In the genomic region with DNA sequence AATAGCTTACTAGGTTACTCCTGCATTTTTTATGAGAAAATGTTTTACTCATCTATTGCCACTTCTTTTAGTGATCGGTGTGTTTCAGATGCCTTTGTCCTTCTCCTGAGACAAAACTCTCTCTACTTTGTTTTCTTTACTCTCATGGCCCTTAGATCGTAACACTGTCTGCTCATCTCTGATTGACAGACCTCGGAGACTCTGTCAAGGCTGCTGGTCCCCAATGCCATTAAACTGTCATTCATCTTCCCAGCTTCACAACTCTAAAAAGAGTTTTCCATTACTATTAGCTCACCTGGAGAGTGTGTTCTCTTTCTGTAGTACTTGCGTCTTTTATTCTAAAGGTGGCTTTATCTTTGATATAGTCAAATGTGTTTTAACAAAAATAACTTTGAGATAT, we compare ENCODE assay signal across 32 cellular contexts.
"Had no signal": no experiment of that assay in that cellular context is flagged by ENCODE, and none has a peak within 500 bp of the region (broad histone marks: within the 10 kb centered on the region; RNA-seq: fewer than 3 reads in every experiment).

No MANE protein-coding gene starts in this region.

- H3K9me3 Mint-ChIP-seq: activated CD4-positive, alpha-beta T cell treated with anti-CD3 and anti-CD28 coated beads, Interleukin-2, amount 10 ng/mL, durations not matched to agents 7 days and 5 days; activated naive CD4-positive, alpha-beta T cell treated with anti-CD3 and anti-CD28 coated beads, Interleukin-2, amount 50 U/mL, for 24 hours; activated naive CD8-positive, alpha-beta T cell treated with anti-CD3 and anti-CD28 coated beads, Interleukin-2, amount 10 ng/mL, durations not matched to agents 7 days and 5 days; activated T-cell treated with anti-CD3 and anti-CD28 coated beads, Interleukin-2, amount 50 U/mL, for 24 hours; WTC11 had no signal

- H3K4me1 Mint-ChIP-seq: activated CD4-positive, alpha-beta T cell treated with anti-CD3 and anti-CD28 coated beads for 36 hours; activated CD4-positive, alpha-beta T cell treated with anti-CD3 and anti-CD28 coated beads, Interleukin-2, amount 10 ng/mL, durations not matched to agents 7 days and 5 days; activated naive CD4-positive, alpha-beta T cell treated with anti-CD3 and anti-CD28 coated beads, Interleukin-2, amount 50 U/mL, for 24 hours; activated naive CD8-positive, alpha-beta T cell treated with anti-CD3 and anti-CD28 coated beads, Interleukin-2, amount 10 ng/mL, durations not matched to agents 7 days and 5 days; WTC11 had no signal

- H3K4me1 ChIP-seq: ascending aorta, SJCRH30 had no signal

- H3K36me3 Mint-ChIP-seq: activated naive CD4-positive, alpha-beta T cell treated with anti-CD3 and anti-CD28 coated beads, Interleukin-2, amount 50 U/mL, for 24 hours; activated naive CD8-positive, alpha-beta T cell treated with anti-CD3 and anti-CD28 coated beads, Interleukin-2, amount 10 ng/mL, durations not matched to agents 7 days and 5 days; WTC11 had no signal

- DNase-seq: activated CD4-positive, alpha-beta T cell treated with anti-CD3 and anti-CD28 coated beads for 36 hours; activated CD4-positive, alpha-beta T cell treated with anti-CD3 and anti-CD28 coated beads, Interleukin-2, amount 10 ng/mL, durations not matched to agents 7 days and 5 days; activated CD4-positive, alpha-beta T cell treated with anti-CD3 and anti-CD28 coated beads, Interleukin-2, amount 50 U/mL, for 48 hours; activated CD8-positive, alpha-beta T cell treated with anti-CD3 and anti-CD28 coated beads, Interleukin-2, amount 10 ng/mL, durations not matched to agents 7 days and 5 days; activated gamma-delta T cell; activated naive CD4-positive, alpha-beta T cell treated with Interleukin-2 at 50 U/mL for 16 hours; activated naive CD8-positive, alpha-beta T cell treated with anti-CD3 and anti-CD28 coated beads, Interleukin-2, amount 10 ng/mL, durations not matched to agents 7 days and 5 days; activated T-cell treated with anti-CD3 and anti-CD28 coated beads, Interleukin-2, amount 50 U/mL, for 24 hours; amygdala; MM.1S; MV-4-11; NCI-H1092; NCI-H1436 treated with DMSO at 0.1 percent for 48 hours; NCI-H1694 treated with DMSO at 0.1 percent for 48 hours; NCI-H2029; NCI-H2171 treated with DMSO at 0.1 percent for 48 hours; NCI-H2227 treated with DMSO at 0.1 percent for 48 hours; NCI-H446; NCI-H510A treated with DMSO at 0.1 percent for 48 hours; NK-92 treated with Interleukin-12 subunit alpha and Interleukin-12 subunit beta, amount 100 ng/mL, for 24 hours; PC-9; SJCRH30 had no signal

- H3K27me3 Mint-ChIP-seq: activated CD4-positive, alpha-beta T cell treated with anti-CD3 and anti-CD28 coated beads for 36 hours; activated CD4-positive, alpha-beta T cell treated with anti-CD3 and anti-CD28 coated beads, Interleukin-2, amount 10 ng/mL, durations not matched to agents 7 days and 5 days; activated naive CD4-positive, alpha-beta T cell treated with anti-CD3 and anti-CD28 coated beads, Interleukin-2, amount 50 U/mL, for 24 hours; activated naive CD8-positive, alpha-beta T cell treated with anti-CD3 and anti-CD28 coated beads, Interleukin-2, amount 10 ng/mL, durations not matched to agents 7 days and 5 days; activated T-cell treated with anti-CD3 and anti-CD28 coated beads, Interleukin-2, amount 50 U/mL, for 24 hours had no signal

- H3K9me3 ChIP-seq: ascending aorta, SJCRH30 had no signal

- H2AFZ ChIP-seq: PC-9 had no signal

- H3K9ac ChIP-seq: KMS-11 had no signal

- H3K27ac Mint-ChIP-seq: activated CD4-positive, alpha-beta T cell treated with anti-CD3 and anti-CD28 coated beads for 36 hours; activated CD4-positive, alpha-beta T cell treated with anti-CD3 and anti-CD28 coated beads, Interleukin-2, amount 10 ng/mL, durations not matched to agents 7 days and 5 days; activated CD8-positive, alpha-beta T cell treated with anti-CD3 and anti-CD28 coated beads, Interleukin-2, amount 10 ng/mL, durations not matched to agents 7 days and 5 days; activated naive CD4-positive, alpha-beta T cell treated with anti-CD3 and anti-CD28 coated beads, Interleukin-2, amount 50 U/mL, for 24 hours; activated naive CD8-positive, alpha-beta T cell treated with anti-CD3 and anti-CD28 coated beads, Interleukin-2, amount 10 ng/mL, durations not matched to agents 7 days and 5 days; activated T-cell treated with anti-CD3 and anti-CD28 coated beads, Interleukin-2, amount 50 U/mL, for 24 hours; activated T-helper 2 cell treated with anti-CD3 and anti-CD28 coated beads, Interferon-gamma antibody, Interleukin-2, Interleukin-4, amounts not matched to agents 10 μg/mL and 5 μg/mL and 100 μg/mL, durations not matched to agents 14 hours and 24 hours and 36 hours; T-helper 1 cell treated with Interleukin-12 subunit alpha and Interleukin-12 subunit beta and Interleukin-4 antibody, amounts not matched to agents 30 μg/mL and 1 μg/mL, for 36 hours; T-helper 2 cell treated with Interferon-gamma antibody and Interleukin-4, amounts not matched to agents 5 μg/mL and 100 μg/mL, for 36 hours; WTC11 had no signal

- H3K4me2 ChIP-seq: KMS-11, PC-9 had no signal

- H3K27me3 ChIP-seq: ascending aorta, cardiac muscle cell, SJCRH30 had no signal

- H3K4me3 Mint-ChIP-seq: activated CD4-positive, alpha-beta T cell treated with anti-CD3 and anti-CD28 coated beads for 36 hours; activated CD4-positive, alpha-beta T cell treated with anti-CD3 and anti-CD28 coated beads, Interleukin-2, amount 10 ng/mL, durations not matched to agents 7 days and 5 days; activated CD8-positive, alpha-beta T cell treated with anti-CD3 and anti-CD28 coated beads, Interleukin-2, amount 10 ng/mL, durations not matched to agents 7 days and 5 days; activated naive CD4-positive, alpha-beta T cell treated with anti-CD3 and anti-CD28 coated beads, Interleukin-2, amount 50 U/mL, for 24 hours; activated naive CD8-positive, alpha-beta T cell treated with anti-CD3 and anti-CD28 coated beads, Interleukin-2, amount 10 ng/mL, durations not matched to agents 7 days and 5 days; activated T-cell treated with anti-CD3 and anti-CD28 coated beads, Interleukin-2, amount 50 U/mL, for 24 hours; T-helper 1 cell treated with Interleukin-12 subunit alpha and Interleukin-12 subunit beta and Interleukin-4 antibody, amounts not matched to agents 30 μg/mL and 1 μg/mL, for 36 hours; T-helper 2 cell treated with Interferon-gamma antibody and Interleukin-4, amounts not matched to agents 5 μg/mL and 100 μg/mL, for 36 hours; WTC11 had no signal

- H3K27ac ChIP-seq: ascending aorta, cardiac muscle cell, KMS-11, PC-9, RWPE1, SJCRH30, SK-N-MC had no signal

- H3K36me3 ChIP-seq: ascending aorta, cardiac muscle cell, SJCRH30 had no signal

- H3K4me3 ChIP-seq: ascending aorta, cardiac muscle cell, PC-9, SJCRH30, SK-N-MC had no signal
